5 cellular contexts compared by ENCODE assay signal in the genomic region with DNA sequence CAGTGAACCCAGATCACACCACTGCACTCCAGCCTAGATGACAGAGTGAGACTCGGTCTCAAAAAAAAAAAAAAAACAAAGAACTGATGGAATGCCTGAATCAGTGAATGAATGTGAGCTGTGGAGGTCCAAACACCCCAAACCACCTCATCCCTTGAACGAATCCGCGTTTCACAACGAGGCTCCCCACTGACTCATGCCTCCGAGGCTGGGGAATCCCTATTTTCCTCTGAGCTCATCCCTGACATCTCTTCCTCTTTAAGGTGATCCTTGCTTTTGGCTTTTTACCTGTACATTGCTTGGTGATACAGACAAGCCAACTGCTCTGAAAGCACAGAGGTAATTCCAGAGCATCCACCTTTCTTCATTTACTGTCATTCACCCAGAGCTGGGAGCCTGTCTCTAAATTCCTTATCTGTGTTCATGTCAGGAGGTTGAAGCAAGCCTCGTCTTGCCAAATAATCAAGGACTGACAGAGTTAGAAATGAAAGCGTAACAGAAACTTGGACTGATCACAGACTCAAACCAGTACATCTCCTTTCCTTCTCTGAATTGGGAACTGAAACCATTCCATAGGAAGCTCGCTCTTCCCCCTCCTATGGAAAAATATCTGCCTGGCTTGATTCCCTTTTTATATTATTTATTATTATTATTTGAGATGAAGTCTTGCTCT. TPM values are rescaled to one million over a fixed set of nuclear protein-coding genes. Genes with fewer than 3 reads are reported as not detected.
"Had no signal": no experiment of that assay in that cellular context is flagged by ENCODE, and none has a peak within 500 bp of the region (broad histone marks: within the 10 kb centered on the region; RNA-seq: fewer than 3 reads in every experiment).

No MANE protein-coding gene starts in this region.

RNA-seq across cellular contexts. Expression of gene HCAR2, which starts 3.0 kb away (rescaled TPM):
- total RNA-seq: activated B cell treated with CpG ODN at 0.5 μM for 24 hours; activated CD8-positive, alpha-beta memory T cell treated with anti-CD3 and anti-CD28 coated beads, Interleukin-2, amount 10 ng/mL, durations not matched to agents 7 days and 5 days; body of pancreas had no signal
- polyA plus RNA-seq: aorta had no signal

RNA-seq across cellular contexts. Expression of gene HCAR3, which starts 16.4 kb away (rescaled TPM):
- total RNA-seq: activated B cell treated with CpG ODN at 0.5 μM for 24 hours had no signal
- polyA plus RNA-seq: aorta had no signal

RNA-seq across cellular contexts. Expression of gene HCAR1, which starts 30.5 kb away (rescaled TPM):
- total RNA-seq: activated B cell treated with CpG ODN at 0.5 μM for 24 hours, T-helper 17 cell had no signal
- polyA plus RNA-seq: aorta had no signal
